ENCODE assay signal across 17 cellular contexts in the genomic region with DNA sequence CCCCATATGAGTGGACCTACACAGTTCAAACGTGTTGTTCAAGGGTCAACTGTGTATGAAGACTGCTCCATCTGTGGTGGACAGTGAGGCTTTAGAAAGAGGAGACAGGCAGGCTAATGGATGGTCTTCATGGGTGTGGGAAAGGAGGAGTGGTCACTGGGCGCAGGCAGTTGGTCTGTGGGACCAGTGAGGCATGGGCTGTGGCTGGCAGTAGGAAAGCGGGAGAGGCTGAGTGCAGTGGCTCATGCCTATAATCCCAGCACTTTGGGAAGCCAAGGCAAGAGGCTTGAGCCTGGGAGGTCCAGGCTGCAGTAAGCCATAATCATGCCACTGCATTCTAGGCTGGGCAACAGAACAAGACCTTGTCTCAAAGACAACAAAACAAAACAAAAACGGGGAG. TPM values are rescaled to one million over a fixed set of nuclear protein-coding genes. Genes with fewer than 3 reads are reported as not detected.
DNase-seq lines count a peak whose midpoint lies in the region; ATAC-seq and TF ChIP-seq lines count a peak whose summit lies in the region.
"Had no signal": no experiment of that assay in that cellular context is flagged by ENCODE, and none has a peak within 500 bp of the region (broad histone marks: within the 10 kb centered on the region; RNA-seq: fewer than 3 reads in every experiment).

No MANE protein-coding gene starts in this region.

- H3K9me3 Mint-ChIP-seq in T-helper 1 cell treated with Interleukin-12 subunit alpha and Interleukin-12 subunit beta and Interleukin-4 antibody, amounts not matched to agents 30 μg/mL and 1 μg/mL, for 36 hours, result no peaks in the 10 kb centered on the region
- H3K9me3 Mint-ChIP-seq in chondrocyte (ENCODE audit: low read depth) (no peaks in the 10 kb centered on the region), progenitor cell of endocrine pancreas (ENCODE audit: low read depth) (no peaks in the 10 kb centered on the region)
- H3K9me3 Mint-ChIP-seq: H9 had no signal

- intact Hi-C loops in adrenal gland (cut with DNase I), result no loop called here

- no peak for TF ChIP-seq CTCF in KMS-11 (conservative IDR thresholded peaks at IDR 0.05; ENCODE audit: low read depth, low read length)
- TF ChIP-seq CTCF in chondrocyte (IDR thresholded peaks at IDR 0.05), result no peak
- TF ChIP-seq CTCF in progenitor cell of endocrine pancreas (IDR thresholded peaks at IDR 0.05; ENCODE audit: unreplicated experiment), result no peak
- no peak for TF ChIP-seq CTCF in adrenal gland (IDR thresholded peaks at IDR 0.05)

- no peak overlapping the region for H3K27ac ChIP-seq in KMS-11
- H3K27ac ChIP-seq in GM23248, result no peak overlapping the region
- peak overlapping the region in 2 of 5 donors; percentile 98 for H3K27ac ChIP-seq in adrenal gland

- 66 to 67% methylated on average over 4 of the region's 4 CpGs for WGBS in GM23248 (ENCODE audit: low coverage in 1 of 2, low lambda C conversion rate in 2 of 2, missing lambda C conversion rate in 2 of 2), 2 experiments
- WGBS in adrenal gland, 4 donors, result 75 to 78% (median 77%) methylated on average over 4 of the region's 4 CpGs

- no peaks in the 10 kb centered on the region for H3K9me2 ChIP-seq in GM23248 (ENCODE audit: insufficient read depth)

- no peak for TF ChIP-seq POLR2A in adrenal gland (IDR thresholded peaks at IDR 0.05)

- peak overlapping the region; percentile 72 for H3K27ac Mint-ChIP-seq in T-helper 1 cell treated with Interleukin-12 subunit alpha and Interleukin-12 subunit beta and Interleukin-4 antibody, amounts not matched to agents 30 μg/mL and 1 μg/mL, for 36 hours
- H3K27ac Mint-ChIP-seq in chondrocyte (ENCODE audit: unreplicated experiment) (no peak overlapping the region), progenitor cell of endocrine pancreas (no peak overlapping the region)

- H3K27me3 ChIP-seq in KMS-11 (ENCODE audit: insufficient read depth, low read depth) (no peaks in the 10 kb centered on the region), GM23248 (replicated peaks; ENCODE audit: insufficient read depth) (no peaks in the 10 kb centered on the region), adrenal gland (no peaks in the 10 kb centered on the region)

- H3F3A ChIP-seq in GM23248 (ENCODE audit: insufficient read depth), result peaks cover 24% of the 10 kb centered on the region; the same call in 1 of the 2 replicates

- H3K4me1 ChIP-seq in KMS-11 (ENCODE audit: low read depth, poor library complexity, severe bottlenecking), result peaks cover 25% of the 10 kb centered on the region
- peaks cover 33% of the 10 kb centered on the region for H3K4me1 ChIP-seq in GM23248 (ENCODE audit: insufficient read depth)
- H3K4me1 ChIP-seq in adrenal gland (replicated peaks in 1 of 2), result peaks cover 23 to 49% of the 10 kb centered on the region in 2 donors

- H4K20me1 ChIP-seq in KMS-11 (ENCODE audit: insufficient read depth) (no peaks in the 10 kb centered on the region), GM23248 (ENCODE audit: insufficient read depth) (no peaks in the 10 kb centered on the region)

- peaks cover 9% of the 10 kb centered on the region for H3K27me3 Mint-ChIP-seq in T-helper 1 cell treated with Interleukin-12 subunit alpha and Interleukin-12 subunit beta and Interleukin-4 antibody, amounts not matched to agents 30 μg/mL and 1 μg/mL, for 36 hours (ENCODE audit: low read depth)
- no peaks in the 10 kb centered on the region for H3K27me3 Mint-ChIP-seq in chondrocyte (ENCODE audit: low read depth)
- H3K27me3 Mint-ChIP-seq in progenitor cell of endocrine pancreas, result peaks cover 5% of the 10 kb centered on the region

- H3K4me2 ChIP-seq in KMS-11, result peak overlapping the region; percentile 86; the same call in 1 of the 2 replicates
- no peak overlapping the region for H3K4me2 ChIP-seq in GM23248 (ENCODE audit: unreplicated experiment)

- in situ Hi-C loops in GM23248 (cut with MboI), result no loop called here

- H3K4me3 ChIP-seq in KMS-11 (IDR thresholded peaks at IDR 0.05; ENCODE audit: insufficient read depth, low read depth, low read length) (no peak overlapping the region), GM23248 (no peak overlapping the region), adrenal gland (no peak overlapping the region)
- H3K4me3 ChIP-seq: lung had no signal

- no peak for ATAC-seq in HG03571 (IDR thresholded peaks at IDR 0.05; ENCODE audit: unreplicated experiment)

- H3K9me3 ChIP-seq in GM23248 (ENCODE audit: low read depth), result no peaks in the 10 kb centered on the region
- no peaks in the 10 kb centered on the region for H3K9me3 ChIP-seq in adrenal gland (replicated peaks in 1 of 3)
- H3K9me3 ChIP-seq: thoracic aorta had no signal

- H3K36me3 Mint-ChIP-seq in T-helper 1 cell treated with Interleukin-12 subunit alpha and Interleukin-12 subunit beta and Interleukin-4 antibody, amounts not matched to agents 30 μg/mL and 1 μg/mL, for 36 hours (ENCODE audit: low read depth), result no peaks in the 10 kb centered on the region
- H3K36me3 Mint-ChIP-seq in chondrocyte (ENCODE audit: low read depth) (no peaks in the 10 kb centered on the region), progenitor cell of endocrine pancreas (ENCODE audit: insufficient read depth) (peaks cover 4% of the 10 kb centered on the region)

- H2AFZ ChIP-seq in KMS-11 (ENCODE audit: low read depth) (no peak overlapping the region), GM23248 (no peak overlapping the region)

- peaks cover 40% of the 10 kb centered on the region for H3K4me1 Mint-ChIP-seq in T-helper 1 cell treated with Interleukin-12 subunit alpha and Interleukin-12 subunit beta and Interleukin-4 antibody, amounts not matched to agents 30 μg/mL and 1 μg/mL, for 36 hours (ENCODE audit: low read depth)
- H3K4me1 Mint-ChIP-seq in chondrocyte (ENCODE audit: low read depth), result peaks cover 25% of the 10 kb centered on the region
- peaks cover 29% of the 10 kb centered on the region for H3K4me1 Mint-ChIP-seq in progenitor cell of endocrine pancreas (ENCODE audit: low read depth)

- H3K9ac ChIP-seq in KMS-11, result no peak overlapping the region
- no peak overlapping the region for H3K9ac ChIP-seq in GM23248

- peak overlapping the region; percentile 83 for H3K4me3 Mint-ChIP-seq in T-helper 1 cell treated with Interleukin-12 subunit alpha and Interleukin-12 subunit beta and Interleukin-4 antibody, amounts not matched to agents 30 μg/mL and 1 μg/mL, for 36 hours
- peak overlapping the region; percentile 38 for H3K4me3 Mint-ChIP-seq in chondrocyte (ENCODE audit: unreplicated experiment)
- H3K4me3 Mint-ChIP-seq in progenitor cell of endocrine pancreas (ENCODE audit: low read depth), result peak overlapping the region; percentile 87

- H3K36me3 ChIP-seq in KMS-11 (ENCODE audit: insufficient read depth), result no peaks in the 10 kb centered on the region
- no peaks in the 10 kb centered on the region for H3K36me3 ChIP-seq in GM23248 (ENCODE audit: low read depth)
- H3K36me3 ChIP-seq in adrenal gland (replicated peaks in 1 of 2), result peaks cover 0 to under 1% of the 10 kb centered on the region in 2 donors
- H3K36me3 ChIP-seq: thoracic aorta had no signal

- DNase-seq in T-helper 1 cell (no peak), chondrocyte (ENCODE audit: low spot score) (no peak), progenitor cell of endocrine pancreas (ENCODE audit: low spot score, unreplicated experiment) (no peak), GM23248 (no peak), adrenal gland (no peak)
- DNase-seq: 8988T, aorta, H9, head of caudate nucleus, NCI-H1436, NCI-H82 had no signal

- H3K79me2 ChIP-seq in KMS-11 (ENCODE audit: insufficient read depth, low read depth), result no peaks in the 10 kb centered on the region
- H3K79me2 ChIP-seq in GM23248 (ENCODE audit: insufficient read depth), result peaks cover 26% of the 10 kb centered on the region

RNA-seq across cellular contexts. Expression of gene NR4A1, which starts 2.0 kb away (rescaled TPM):
- 5.7 to 7.6 TPM (median 7.3 TPM) in 3 replicates for total RNA-seq in chondrocyte
- total RNA-seq in progenitor cell of endocrine pancreas, result 21.7 and 22.8 TPM in 2 replicates
- 12.5 and 13.1 TPM in 2 replicates for total RNA-seq in GM23248 (2014; rRNA removed; shearing (Covaris generic))
- polyA plus RNA-seq in GM23248 (2016; fragmentation: Nextera tagmentation; extraction: Ambion mirVana), result 10.2 and 11.1 TPM in 2 replicates
- 100 to 1,000 TPM in 5 of 8 donors, 10 to 100 TPM in 3; 49.5 to 854 (median 185) TPM for total RNA-seq in adrenal gland
- 100 to 1,000 TPM in 2 of 3 donors, 10 to 100 TPM in 1; 34.5 to 499 (median 282) TPM for polyA plus RNA-seq in adrenal gland

RNA-seq across cellular contexts. Expression of gene ATG101, which starts 20.5 kb away (rescaled TPM):
- total RNA-seq in chondrocyte (48.0 to 55.1 TPM (median 50.5 TPM) in 3 replicates), progenitor cell of endocrine pancreas (23.5 and 26.4 TPM in 2 replicates), adrenal gland (10 to 100 TPM; 28.8 to 60.4 (median 38.6) TPM)
- total RNA-seq in GM23248 (2014; rRNA removed; shearing (Covaris generic)), result 113 and 139 TPM in 2 replicates
- polyA plus RNA-seq in GM23248 (2016; fragmentation: Nextera tagmentation; extraction: Ambion mirVana) (77.3 and 77.9 TPM in 2 replicates), adrenal gland (10 to 100 TPM; 20.9 to 28.6 (median 27.1) TPM)

RNA-seq across cellular contexts. Expression of gene SMIM41, which starts 30.2 kb away (rescaled TPM):
- not detected in 3 replicates for total RNA-seq in chondrocyte
- not detected in 2 replicates for total RNA-seq in progenitor cell of endocrine pancreas
- not detected in 2 replicates for total RNA-seq in GM23248 (2014; rRNA removed; shearing (Covaris generic))
- not detected in 2 replicates for polyA plus RNA-seq in GM23248 (2016; fragmentation: Nextera tagmentation; extraction: Ambion mirVana)
- 1 to 10 TPM in 1 of 8 donors, under 1 TPM in 2, not detected in 5; 0.54 to 2.1 (median 0.83) TPM for total RNA-seq in adrenal gland
- under 1 TPM in 1 of 3 donors, not detected in 2; 0.10 TPM for polyA plus RNA-seq in adrenal gland
- total RNA-seq: H9, SK-MEL-5 had no signal
- polyA plus RNA-seq: aorta had no signal

RNA-seq across cellular contexts. Expression of gene TAMALIN, which starts 42.5 kb away (rescaled TPM):
- total RNA-seq in chondrocyte (11.1 to 15.7 TPM (median 13.7 TPM) in 3 replicates), progenitor cell of endocrine pancreas (12.5 and 15.5 TPM in 2 replicates), adrenal gland (10 to 100 TPM in 5 of 8 donors, 1 to 10 TPM in 3; 1.8 to 26.0 (median 14.9) TPM)
- 2.2 and 5.9 TPM in 2 replicates for total RNA-seq in GM23248 (2014; rRNA removed; shearing (Covaris generic))
- polyA plus RNA-seq in GM23248 (2016; fragmentation: Nextera tagmentation; extraction: Ambion mirVana) (not detected in 2 replicates), adrenal gland (10 to 100 TPM in 2 of 3 donors, 1 to 10 TPM in 1; 5.3 to 44.9 (median 41.3) TPM)
